In the genomic region with DNA sequence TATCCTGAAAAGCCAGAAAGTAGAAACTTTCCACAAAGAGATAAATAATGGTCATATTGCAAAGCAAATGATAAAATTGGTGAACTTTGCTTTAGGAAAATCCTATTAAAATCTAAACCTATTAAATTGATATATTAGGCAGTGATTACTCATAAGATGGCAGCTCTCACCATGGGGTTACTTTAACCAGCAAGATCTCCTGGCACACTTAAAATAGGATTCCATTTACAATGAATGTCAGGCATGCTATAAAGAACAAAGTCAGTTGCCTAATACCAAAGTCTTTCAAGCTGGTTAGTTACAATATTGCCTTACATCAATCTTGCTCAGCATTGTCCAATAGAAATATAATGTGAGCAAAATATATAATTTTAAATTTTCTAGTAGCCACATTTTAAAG, we compare ENCODE assay signal across 34 cellular contexts.
"Had no signal": no experiment of that assay in that cellular context is flagged by ENCODE, and none has a peak within 500 bp of the region (broad histone marks: within the 10 kb centered on the region; RNA-seq: fewer than 3 reads in every experiment).

No MANE protein-coding gene starts in this region.

- H3K4me3 ChIP-seq: MG63 had no signal

- H3K27ac ChIP-seq: KMS-11 had no signal

- DNase-seq: Karpas-422, Kasumi-1, MG63, MM.1S, MV-4-11, NCI-H1048, NCI-H1092, NCI-H1092 treated with DMSO at 0.1 percent for 48 hours, NCI-H1105, NCI-H1105 treated with DMSO at 0.1 percent for 48 hours, NCI-H1417, NCI-H1417 treated with DMSO at 0.1 percent for 48 hours, NCI-H1436, NCI-H1436 treated with DMSO at 0.1 percent for 48 hours, NCI-H146, NCI-H1694, NCI-H1694 treated with DMSO at 0.1 percent for 48 hours, NCI-H187, NCI-H187 treated with DMSO at 0.1 percent for 48 hours, NCI-H1930, NCI-H2029, NCI-H2029 treated with DMSO at 0.1 percent for 48 hours, NCI-H2081, NCI-H2081 treated with DMSO at 0.1 percent for 48 hours, NCI-H2107, NCI-H2171, NCI-H2171 treated with DMSO at 0.1 percent for 48 hours, NCI-H2227 treated with DMSO at 0.1 percent for 48 hours, NCI-H226, NCI-H345, NCI-H510A, NCI-H510A treated with DMSO at 0.1 percent for 48 hours, NCI-H524 had no signal

- H3K9me3 ChIP-seq: MG63 had no signal

- H3K36me3 ChIP-seq: MG63 had no signal

- H3K27me3 ChIP-seq: MG63 had no signal
